In the genomic region with DNA sequence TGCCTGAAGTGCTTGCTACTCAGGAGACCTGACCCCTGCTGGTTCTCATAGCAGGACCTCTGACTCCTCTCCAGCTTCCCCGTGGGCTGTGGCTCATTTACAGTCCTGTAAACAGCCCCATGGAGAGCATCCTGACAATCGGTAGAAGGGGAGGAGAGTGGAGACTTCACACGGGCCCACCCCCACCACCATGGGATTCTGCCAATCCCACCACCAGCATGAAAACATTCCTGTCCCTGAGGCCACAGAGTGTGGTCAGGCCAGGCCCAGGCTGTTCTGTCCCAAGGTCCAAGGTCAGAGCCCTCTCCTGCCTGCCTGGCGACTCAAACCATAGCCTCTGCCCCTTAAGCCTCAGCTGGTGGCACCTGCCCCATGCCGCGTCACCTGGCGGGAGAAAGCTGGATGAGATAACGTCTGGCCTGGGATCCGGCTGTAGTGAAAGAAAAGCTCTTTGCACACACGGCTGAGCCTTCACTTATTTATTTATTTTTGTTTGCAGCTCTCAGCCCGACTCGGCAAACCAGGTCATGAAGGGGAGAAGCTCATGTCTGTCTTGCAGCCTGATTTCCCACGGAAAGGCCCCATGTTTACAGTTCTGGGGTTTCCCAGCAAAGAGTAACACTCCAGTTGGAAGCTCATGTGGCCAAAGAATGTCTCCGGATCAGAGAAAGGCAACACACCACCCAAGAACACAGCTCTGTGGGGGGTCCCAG, we compare ENCODE assay signal across 10 cellular contexts.
DNase-seq lines count a peak whose midpoint lies in the region; ATAC-seq, FAIRE-seq and TF ChIP-seq lines count a peak whose summit lies in the region.
"Had no signal": no experiment of that assay in that cellular context is flagged by ENCODE, and none has a peak within 500 bp of the region (broad histone marks: within the 10 kb centered on the region; RNA-seq: fewer than 3 reads in every experiment).

No MANE protein-coding gene starts in this region.

- DNase-seq in H4 (ENCODE audit: low spot score) (peak; percentile 80), Panc1 (ENCODE audit: low read depth, low spot score) (no peak), iPS-NIHi11 (ENCODE audit: low spot score) (peak; percentile 54), retina (peak; percentile 40), DMS 273 treated with DMSO at 0.1 percent for 48 hours (lab: John Stamatoyannopoulos, UW) (no peak), frontal cortex (ENCODE audit: low spot score in 2 of 2) (no peak), globus pallidus (ENCODE audit: low spot score) (no peak)
- DNase-seq: NCI-H1436 had no signal

- H3K36me3 ChIP-seq in Panc1 (ENCODE audit: control insufficient read depth, insufficient read depth, low read length), result no peaks in the 10 kb centered on the region
- H3K36me3 ChIP-seq: heart left ventricle had no signal

- no peaks in the 10 kb centered on the region for H3K9me3 ChIP-seq in Panc1 (ENCODE audit: control insufficient read depth, insufficient read depth, low read depth, low read length)
- H3K9me3 ChIP-seq: heart left ventricle had no signal

- intact Hi-C loops in Panc1 (cut with micrococcal nuclease; ENCODE audit: unreplicated experiment), result loop anchor here (10.0 kb wide), 1 partner anchor 190 kb away; no protein-coding TSS in a partner anchor

- peaks cover 45% of the 10 kb centered on the region for H3K4me1 ChIP-seq in Panc1 (ENCODE audit: control insufficient read depth, insufficient read depth, low read length)

- BruUV-seq in Panc1 (replicated peaks; lab: Mats Ljungman, UMichigan), result no TSS peak

- peak overlapping the region; percentile 65 for H3K27ac ChIP-seq in Panc1 (ENCODE audit: low read length)

- POLR2A ChIA-PET in Panc1 (lab: Charles Lee), result no interaction called here

- CTCF ChIA-PET in Panc1 (lab: Charles Lee), result interaction anchor here (0.6 kb wide), 1 partner anchor 351 kb away, joined by 3 read pairs; no protein-coding TSS in a partner anchor

- no peak overlapping the region for H3K4me3 ChIP-seq in Panc1 (ENCODE audit: low read depth in 2 of 2, low read length in 2 of 2)
- H3K4me3 ChIP-seq: heart left ventricle had no signal

- TF ChIP-seq CTCF in Panc1 (IDR thresholded peaks at IDR 0.05), result no peak

- in situ Hi-C loops in Panc1 (cut with HindIII; ENCODE audit: low pct_unique_long_range_greater_than_20kb, low sequenced_read_pairs), result no loop called here

- no peak for FAIRE-seq in frontal cortex (lab: Jason Lieb, UNC)

- ATAC-seq in Panc1, result peak; percentile 69
- no peak for ATAC-seq in HG03457 (IDR thresholded peaks at IDR 0.05; ENCODE audit: unreplicated experiment)

- no peaks in the 10 kb centered on the region for H3K27me3 ChIP-seq in Panc1 (ENCODE audit: control insufficient read depth, insufficient read depth, low read length)
- H3K27me3 ChIP-seq: heart left ventricle had no signal

Comparison
In these comparisons a context has a peak if more than half of its experiments do, and no peak if none do; other contexts are left out.
1. DNase-seq: peak in H4 (single experiment), iPS-NIHi11 (single experiment) and retina (single experiment); none in Panc1 (single experiment), DMS 273 treated with DMSO at 0.1 percent for 48 hours (single experiment), frontal cortex (0 of 2) and globus pallidus (single experiment).